Comparison of ENCODE assay signal across 8 cellular contexts in the genomic region with DNA sequence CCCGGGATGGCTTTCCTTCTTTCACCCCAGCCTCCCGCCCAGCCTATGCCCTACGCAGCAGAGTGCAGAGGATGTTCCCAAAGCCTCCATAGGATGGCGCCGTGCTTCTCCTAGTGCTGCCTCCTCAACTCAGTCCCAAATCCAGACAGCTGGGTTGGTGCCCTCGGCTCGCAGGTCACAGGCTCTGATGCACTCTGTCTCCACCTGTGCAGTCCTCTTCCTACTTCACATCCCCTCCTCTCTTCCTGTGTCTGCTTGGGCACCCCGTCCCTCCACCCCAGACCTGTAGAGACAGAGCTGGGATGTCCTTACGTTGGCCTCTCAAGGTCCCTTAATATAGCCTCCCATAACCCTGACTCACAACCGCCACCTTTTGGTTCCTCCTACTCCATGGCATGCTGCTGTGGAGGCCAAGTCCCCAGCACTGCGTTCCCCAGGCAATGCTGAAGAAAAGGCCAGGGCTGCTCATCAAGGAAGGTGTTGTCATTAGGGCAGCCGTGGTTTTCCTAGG.
DNase-seq lines count a peak whose midpoint lies in the region; ATAC-seq lines count a peak whose summit lies in the region.

No MANE protein-coding gene starts in this region.

- in situ Hi-C loops in KBM-7 (cut with MboI; ENCODE audit: low pct_unique_long_range_greater_than_20kb, low sequenced_read_pairs): no loop called here

- intact Hi-C loops in left ventricle myocardium superior (cut with micrococcal nuclease): loop anchor here (5.0 kb wide), 1 partner anchor 317 kb away; no protein-coding TSS in a partner anchor

- ATAC-seq in left ventricle myocardium superior: peak; percentile 97
- ATAC-seq in GM18858 (IDR thresholded peaks at IDR 0.05; ENCODE audit: unreplicated experiment): no peak
- no peak for ATAC-seq in HG03442 (IDR thresholded peaks at IDR 0.05; ENCODE audit: unreplicated experiment)

- DNase-seq in Daoy (ENCODE audit: low read depth) (peak; percentile 47), KBM-7 (peak; percentile 15), left ventricle myocardium superior (peak; percentile 55)
- DNase-seq in activated CD4-positive, alpha-beta T cell treated with anti-CD3 and anti-CD28 coated beads, Interleukin-2, amount 50 U/mL, for 1 hour: peak; percentile 8
- DNase-seq in stimulated activated CD4-positive, alpha-beta T cell treated with anti-CD3 and anti-CD28 coated beads, TNF-alpha, amount 100 ng/mL, for 24 hours (ENCODE audit: low read depth in 3 of 3): peak in 2 of 3 experiments; percentile 10 to 32
- DNase-seq in effector CD4-positive, alpha-beta T cell: no peak
